15 cellular contexts compared by ENCODE assay signal in the genomic region with DNA sequence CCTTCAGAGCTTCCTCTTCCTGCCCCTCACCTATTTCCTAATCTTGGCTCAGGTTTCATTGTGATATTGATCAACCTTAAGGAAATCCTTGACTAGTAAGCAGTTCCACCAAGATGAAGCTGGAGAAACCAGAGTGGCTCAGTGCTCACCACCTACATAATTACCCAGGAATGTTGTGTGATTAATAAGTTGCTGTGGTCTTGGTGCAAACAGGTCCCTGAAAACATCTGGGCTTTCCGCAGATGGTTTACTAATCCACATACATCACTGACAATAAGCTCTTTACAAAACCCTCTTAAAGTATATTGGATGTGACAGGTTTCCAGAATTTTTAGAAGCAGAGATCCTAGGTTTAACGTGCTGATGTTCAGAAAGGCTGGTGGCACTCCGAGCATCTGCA. TPM values are rescaled to one million over a fixed set of nuclear protein-coding genes. Genes with fewer than 3 reads are reported as not detected.
DNase-seq lines count a peak whose midpoint lies in the region; ATAC-seq and TF ChIP-seq lines count a peak whose summit lies in the region.
"Had no signal": no experiment of that assay in that cellular context is flagged by ENCODE, and none has a peak within 500 bp of the region (broad histone marks: within the 10 kb centered on the region; RNA-seq: fewer than 3 reads in every experiment).

No MANE protein-coding gene starts in this region.

- ATAC-seq in GM19351 (IDR thresholded peaks at IDR 0.05; ENCODE audit: unreplicated experiment) = no peak
- ATAC-seq: effector memory CD8-positive, alpha-beta T cell had no signal

- H3K18ac ChIP-seq in neuronal stem cell (ENCODE audit: low read length) = peak overlapping the region; percentile 61

- H2BK5ac ChIP-seq in neuronal stem cell (ENCODE audit: low read length) = no peak overlapping the region

- H3K4me1 ChIP-seq in neuronal stem cell (ENCODE audit: control insufficient read depth in 2 of 2, insufficient read depth in 1 of 2, low read depth in 1 of 2, low read length in 2 of 2) (peaks cover 16 to 17% of the 10 kb centered on the region in 2 donors), right atrium auricular region (peaks cover 0 to 11% of the 10 kb centered on the region in 2 donors)

- H2AFZ ChIP-seq in neuronal stem cell (ENCODE audit: low read length) = no peak overlapping the region

- H3K23ac ChIP-seq in neuronal stem cell (ENCODE audit: low read depth, low read length, poor library complexity) = no peak overlapping the region

- H3K27ac ChIP-seq in neuronal stem cell (replicated peaks; ENCODE audit: low read length) (peak overlapping the region; percentile 84), right atrium auricular region (no peak overlapping the region)
- H3K27ac ChIP-seq: brain microvascular endothelial cell, thoracic aorta had no signal

- no peak overlapping the region for H4K8ac ChIP-seq in neuronal stem cell (ENCODE audit: low read depth, low read length)

- H2BK12ac ChIP-seq in neuronal stem cell (ENCODE audit: low read length) = no peak overlapping the region

- H3K4ac ChIP-seq in neuronal stem cell (ENCODE audit: low read length) = no peak overlapping the region

- H4K91ac ChIP-seq in neuronal stem cell (ENCODE audit: low read depth, low read length, poor library complexity) = no peak overlapping the region

- H3K4me3 ChIP-seq in epithelial cell of esophagus (ENCODE audit: low read length) (no peak overlapping the region), neuronal stem cell (ENCODE audit: low read length in 2 of 2) (no peak overlapping the region), right atrium auricular region (no peak overlapping the region)
- H3K4me3 ChIP-seq: thoracic aorta had no signal

- H2BK120ac ChIP-seq in neuronal stem cell (ENCODE audit: low read depth, low read length) = no peak overlapping the region

- WGBS in neuronal stem cell (ENCODE audit: extremely low coverage in 2 of 2, insufficient read length in 2 of 2, insufficient replicate concordance in 1 of 2), 2 donors = no CpG with 5 or more reads among the region's 3 CpGs

- H3K36me3 ChIP-seq in neuronal stem cell (replicated peaks in 1 of 2; ENCODE audit: control insufficient read depth in 2 of 2, insufficient read depth in 2 of 2, low read length in 2 of 2) (no peaks in the 10 kb centered on the region), right atrium auricular region (no peaks in the 10 kb centered on the region)
- H3K36me3 ChIP-seq: brain microvascular endothelial cell, thoracic aorta had no signal

- DNase-seq in EH (ENCODE audit: low read depth) = peak; percentile 51
- peak; percentile 98 for DNase-seq in NCI-H82 treated with DMSO at 0.1 percent for 48 hours (lab: John Stamatoyannopoulos, UW; ENCODE audit: unreplicated experiment)
- DNase-seq in epithelial cell of esophagus (ENCODE audit: low read depth) = peak; percentile 93
- no peak for DNase-seq in neuronal stem cell (ENCODE audit: low spot score)
- DNase-seq in RKO (ENCODE audit: low spot score) = no peak
- no peak for DNase-seq in right atrium auricular region (ENCODE audit: low spot score)
- no peak for DNase-seq in SIG-M5 treated with dmso at 0.1 percent for 504 hours (lab: John Stamatoyannopoulos, UW; ENCODE audit: unreplicated experiment)
- DNase-seq: activated gamma-delta T cell treated with Interleukin-2 at 50 U/mL for 16 hours; CD4-positive, CD25-positive, alpha-beta regulatory T cell; effector memory CD8-positive, alpha-beta T cell; head of caudate nucleus; stimulated activated CD4-positive, alpha-beta T cell treated with anti-CD3 and anti-CD28 coated beads, Interleukin-1b, Interleukin-23, amount 100 ng/mL, for 48 hours had no signal

- no peak overlapping the region for H3K4me2 ChIP-seq in neuronal stem cell (ENCODE audit: insufficient read depth, low read length, poor library complexity, severe bottlenecking)

- no peak for TF ChIP-seq CTCF in epithelial cell of esophagus (IDR thresholded peaks at IDR 0.05; ENCODE audit: insufficient read depth, low read depth, low read length, missing control alignments)
- no peak for TF ChIP-seq CTCF in right atrium auricular region (IDR thresholded peaks at IDR 0.05)

- no peaks in the 10 kb centered on the region for H3K79me1 ChIP-seq in neuronal stem cell (ENCODE audit: low read depth, low read length)

- H3K27me3 ChIP-seq in neuronal stem cell (ENCODE audit: control insufficient read depth in 3 of 3, insufficient read depth in 3 of 3, low read depth in 1 of 3, low read length in 3 of 3) = no peaks in the 10 kb centered on the region
- no peaks in the 10 kb centered on the region for H3K27me3 ChIP-seq in right atrium auricular region
- H3K27me3 ChIP-seq: brain microvascular endothelial cell had no signal

- H3K9me3 ChIP-seq in neuronal stem cell (replicated peaks in 1 of 2; ENCODE audit: control insufficient read depth in 2 of 2, insufficient read depth in 1 of 2, low read depth in 1 of 2, low read length in 2 of 2) (no peaks in the 10 kb centered on the region), right atrium auricular region (no peaks in the 10 kb centered on the region)
- H3K9me3 ChIP-seq: thoracic aorta had no signal

- H3K9ac ChIP-seq in neuronal stem cell (ENCODE audit: low read depth, low read length, poor library complexity) = no peak overlapping the region

- H2BK15ac ChIP-seq in neuronal stem cell (ENCODE audit: low read length) = no peak overlapping the region

- no peak overlapping the region for H2AK5ac ChIP-seq in neuronal stem cell (ENCODE audit: low read depth, low read length)

- no peak overlapping the region for H3K14ac ChIP-seq in neuronal stem cell (ENCODE audit: low read length)

RNA-seq across cellular contexts. Expression of gene SERP2, which starts 8.6 kb away (rescaled TPM):
- polyA plus RNA-seq in neuronal stem cell (2013, experiment 1 of 2) = 5.6 TPM
- 5.1 TPM for polyA plus RNA-seq in neuronal stem cell (2013, experiment 2 of 2)
- 10 to 100 TPM; 15.4 to 17.7 TPM for total RNA-seq in right atrium auricular region
- total RNA-seq: CD4-positive, CD25-positive, alpha-beta regulatory T cell had no signal

Comparison
In these comparisons a context has a peak if more than half of its experiments do, and no peak if none do; other contexts are left out.
1. DNase-seq: peak in EH (single experiment), NCI-H82 treated with DMSO at 0.1 percent for 48 hours (single experiment) and epithelial cell of esophagus (single experiment); none in neuronal stem cell (single experiment), RKO (single experiment), right atrium auricular region (single experiment) and SIG-M5 treated with dmso at 0.1 percent for 504 hours (single experiment).